In the genomic region with DNA sequence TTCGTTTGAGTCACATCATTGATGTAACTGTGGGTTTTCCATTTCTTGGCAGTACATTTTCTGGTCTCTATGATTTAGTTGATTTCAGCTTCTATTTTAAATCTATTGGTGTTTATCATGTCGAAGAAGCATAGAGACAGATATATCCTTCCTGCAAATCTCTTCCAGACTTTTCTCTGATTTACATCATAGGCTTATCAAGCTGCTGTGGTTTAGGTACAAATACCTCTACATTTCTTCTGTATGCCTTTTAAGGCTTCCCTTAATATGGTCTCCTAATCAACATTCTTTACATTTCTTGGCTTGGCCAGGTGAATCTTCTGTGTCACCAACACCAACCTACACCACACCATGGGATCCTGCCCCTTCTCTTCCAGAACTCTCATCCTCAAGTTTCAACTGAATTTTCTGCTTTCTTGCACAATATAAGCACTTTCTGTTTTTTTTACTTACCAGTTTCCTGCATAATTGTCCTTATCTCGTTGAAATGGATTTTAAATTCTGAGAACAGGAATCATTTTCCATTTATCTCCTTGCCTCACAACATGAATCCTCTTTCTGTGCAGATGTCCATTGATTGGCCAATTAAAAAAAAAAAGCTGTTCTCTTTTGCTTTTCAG, we compare ENCODE assay signal across 22 cellular contexts.
"Had no signal": no experiment of that assay in that cellular context is flagged by ENCODE, and none has a peak within 500 bp of the region (broad histone marks: within the 10 kb centered on the region; RNA-seq: fewer than 3 reads in every experiment).

No MANE protein-coding gene starts in this region.

- H3K9me3 ChIP-seq: vagina had no signal

- H3K4me1 ChIP-seq: breast epithelium, transverse colon, vagina had no signal

- H3K4me1 Mint-ChIP-seq: activated CD4-positive, alpha-beta T cell treated with anti-CD3 and anti-CD28 coated beads for 36 hours; activated CD8-positive, alpha-beta memory T cell treated with anti-CD3 and anti-CD28 coated beads, Interleukin-2, amount 10 ng/mL, durations not matched to agents 7 days and 5 days; activated naive CD4-positive, alpha-beta T cell treated with anti-CD3 and anti-CD28 coated beads, Interleukin-2, amount 50 U/mL, for 24 hours had no signal

- H3K27me3 ChIP-seq: breast epithelium, dorsolateral prefrontal cortex, transverse colon, vagina had no signal

- H3K36me3 Mint-ChIP-seq: activated CD4-positive, alpha-beta memory T cell treated with anti-CD3 and anti-CD28 coated beads for 36 hours; activated CD8-positive, alpha-beta memory T cell treated with anti-CD3 and anti-CD28 coated beads, Interleukin-2, amount 10 ng/mL, durations not matched to agents 7 days and 5 days; activated naive CD4-positive, alpha-beta T cell treated with anti-CD3 and anti-CD28 coated beads, Interleukin-2, amount 50 U/mL, for 24 hours; natural killer cell treated with Interleukin-12 subunit alpha and Interleukin-12 subunit beta and Interleukin-15 and Interleukin-18, amount 100 ng/mL, for 72 hours had no signal

- H3K4me3 ChIP-seq: breast epithelium, dorsolateral prefrontal cortex, skin epidermis, transverse colon, vagina had no signal

- ATAC-seq: activated CD4-positive, alpha-beta T cell treated with anti-CD3 and anti-CD28 coated beads for 36 hours; activated CD8-positive, alpha-beta memory T cell treated with anti-CD3 and anti-CD28 coated beads, Interleukin-2, amount 10 ng/mL, durations not matched to agents 7 days and 5 days; left ventricle myocardium superior; natural killer cell treated with Interleukin-12 subunit alpha and Interleukin-12 subunit beta and Interleukin-15 and Interleukin-18, amount 100 ng/mL, for 72 hours; stimulated activated naive CD8-positive, alpha-beta T cell treated with anti-CD3 and anti-CD28 coated beads, Interleukin-15, Interleukin-2, amounts not matched to agents 100 U/mL and 50 U/mL, for 24 hours had no signal

- H3K27me3 Mint-ChIP-seq: activated CD4-positive, alpha-beta memory T cell treated with anti-CD3 and anti-CD28 coated beads for 36 hours; activated CD4-positive, alpha-beta T cell treated with anti-CD3 and anti-CD28 coated beads for 36 hours; activated CD8-positive, alpha-beta memory T cell treated with anti-CD3 and anti-CD28 coated beads, Interleukin-2, amount 10 ng/mL, durations not matched to agents 7 days and 5 days; activated naive CD4-positive, alpha-beta T cell treated with anti-CD3 and anti-CD28 coated beads, Interleukin-2, amount 50 U/mL, for 24 hours; activated T-cell treated with anti-CD3 and anti-CD28 coated beads, Interleukin-2, amount 50 U/mL, for 24 hours; natural killer cell treated with Interleukin-12 subunit alpha and Interleukin-12 subunit beta and Interleukin-15 and Interleukin-18, amount 100 ng/mL, for 72 hours had no signal

- H3K9me3 Mint-ChIP-seq: activated naive CD4-positive, alpha-beta T cell treated with anti-CD3 and anti-CD28 coated beads, Interleukin-2, amount 50 U/mL, for 24 hours; natural killer cell treated with Interleukin-12 subunit alpha and Interleukin-12 subunit beta and Interleukin-15 and Interleukin-18, amount 100 ng/mL, for 72 hours had no signal

- H3K4me3 Mint-ChIP-seq: activated CD4-positive, alpha-beta memory T cell treated with anti-CD3 and anti-CD28 coated beads for 36 hours; activated CD4-positive, alpha-beta T cell treated with anti-CD3 and anti-CD28 coated beads for 36 hours; activated CD8-positive, alpha-beta memory T cell treated with anti-CD3 and anti-CD28 coated beads, Interleukin-2, amount 10 ng/mL, durations not matched to agents 7 days and 5 days; activated naive CD4-positive, alpha-beta T cell treated with anti-CD3 and anti-CD28 coated beads, Interleukin-2, amount 50 U/mL, for 24 hours; activated T-cell treated with anti-CD3 and anti-CD28 coated beads, Interleukin-2, amount 50 U/mL, for 24 hours; endodermal cell; natural killer cell treated with Interleukin-12 subunit alpha and Interleukin-12 subunit beta and Interleukin-15 and Interleukin-18, amount 100 ng/mL, for 72 hours had no signal

- DNase-seq: activated CD4-positive, alpha-beta memory T cell treated with anti-CD3 and anti-CD28 coated beads for 36 hours; activated CD4-positive, alpha-beta T cell treated with anti-CD3 and anti-CD28 coated beads for 36 hours; activated CD8-positive, alpha-beta memory T cell treated with anti-CD3 and anti-CD28 coated beads, Interleukin-2, amount 10 ng/mL, durations not matched to agents 7 days and 5 days; activated T-cell treated with anti-CD3 and anti-CD28 coated beads, Interleukin-2, amount 50 U/mL, for 24 hours; amniotic stem cell; dorsolateral prefrontal cortex; endodermal cell; hypothalamus; left ventricle myocardium superior; mesenchymal stem cell; nucleus accumbens; posterior cingulate gyrus; stimulated activated CD4-positive, alpha-beta T cell treated with anti-CD3 and anti-CD28 coated beads, Interleukin-4, amount 100 ng/mL, for 24 hours; stimulated activated naive CD8-positive, alpha-beta T cell treated with anti-CD3 and anti-CD28 coated beads, Interleukin-15, Interleukin-2, amounts not matched to agents 100 U/mL and 50 U/mL, for 24 hours; T-helper 1 cell; T1000; transverse colon had no signal

- H3K36me3 ChIP-seq: breast epithelium, transverse colon, vagina had no signal

- H3K27ac ChIP-seq: breast epithelium, dorsolateral prefrontal cortex, transverse colon, vagina had no signal

- H3K27ac Mint-ChIP-seq: activated CD4-positive, alpha-beta memory T cell treated with anti-CD3 and anti-CD28 coated beads for 36 hours; activated CD4-positive, alpha-beta T cell treated with anti-CD3 and anti-CD28 coated beads for 36 hours; activated CD8-positive, alpha-beta memory T cell treated with anti-CD3 and anti-CD28 coated beads, Interleukin-2, amount 10 ng/mL, durations not matched to agents 7 days and 5 days; activated naive CD4-positive, alpha-beta T cell treated with anti-CD3 and anti-CD28 coated beads, Interleukin-2, amount 50 U/mL, for 24 hours; activated T-cell treated with anti-CD3 and anti-CD28 coated beads, Interleukin-2, amount 50 U/mL, for 24 hours; endodermal cell; natural killer cell treated with Interleukin-12 subunit alpha and Interleukin-12 subunit beta and Interleukin-15 and Interleukin-18, amount 100 ng/mL, for 72 hours had no signal
